ENCODE assay signal across 13 cellular contexts in genomic region chr6:161836643-161837448, GRCh38.
DNase-seq lines count a peak whose midpoint lies in the region; ATAC-seq, FAIRE-seq and TF ChIP-seq lines count a peak whose summit lies in the region.
"Had no signal": no experiment of that assay in that cellular context is flagged by ENCODE, and none has a peak within 500 bp of the region (broad histone marks: within the 10 kb centered on the region; RNA-seq: fewer than 3 reads in every experiment).

No MANE protein-coding gene starts in this region.

- no peak for TF ChIP-seq EP300 in transverse colon (IDR thresholded peaks at IDR 0.05; ENCODE audit: low read depth)

- no peak overlapping the region for H3K9ac ChIP-seq in astrocyte (ENCODE audit: low read length)

- no peak overlapping the region for H3K4me3 Mint-ChIP-seq in astrocyte (ENCODE audit: unreplicated experiment)

- H3K36me3 Mint-ChIP-seq in astrocyte (ENCODE audit: low read depth, unreplicated experiment): peaks cover 3% of the 10 kb centered on the region

- H4K20me1 ChIP-seq in astrocyte (ENCODE audit: insufficient read depth, low read length): no peaks in the 10 kb centered on the region

- ATAC-seq in heart left ventricle: no peak
- ATAC-seq in Right ventricle myocardium inferior: no peak

- FAIRE-seq in astrocyte (lab: Jason Lieb, UNC) (no peak), islet of Langerhans (lab: Jason Lieb, UNC) (peak; percentile 94)

- no peaks in the 10 kb centered on the region for H3K36me3 ChIP-seq in heart left ventricle
- no peaks in the 10 kb centered on the region for H3K36me3 ChIP-seq in astrocyte (ENCODE audit: insufficient read depth, low read length)
- H3K36me3 ChIP-seq in transverse colon: no peaks in the 10 kb centered on the region
- H3K36me3 ChIP-seq: neutrophil had no signal

- H3K27ac ChIP-seq in heart left ventricle (no peak overlapping the region), astrocyte (ENCODE audit: low read depth, low read length) (no peak overlapping the region), transverse colon (no peak overlapping the region)
- H3K27ac ChIP-seq: neutrophil had no signal

- TF ChIP-seq POLR2A in heart left ventricle (IDR thresholded peaks at IDR 0.05) (no peak), transverse colon (IDR thresholded peaks at IDR 0.05) (no peak)

- DNase-seq in heart left ventricle (no peak), Right ventricle myocardium inferior (ENCODE audit: missing footprints) (no peak), astrocyte (ENCODE audit: low read depth) (peak; percentile 20), transverse colon (no peak), NCI-H774 (lab: John Stamatoyannopoulos, UW) (no peak), HT-29 (ENCODE audit: low spot score) (no peak), LoVo (ENCODE audit: low spot score) (no peak)
- DNase-seq: activated CD4-positive, alpha-beta T cell treated with anti-CD3 and anti-CD28 coated beads for 1 hour; activated effector memory CD4-positive, alpha-beta T cell treated with Interleukin-2 at 50 U/mL for 16 hours; NCI-H2029 treated with DMSO at 0.1 percent for 48 hours; SIG-M5 had no signal

- no peaks in the 10 kb centered on the region for H3K4me1 ChIP-seq in heart left ventricle
- peaks cover 6% of the 10 kb centered on the region for H3K4me1 ChIP-seq in astrocyte (ENCODE audit: insufficient read depth, low read length)
- no peaks in the 10 kb centered on the region for H3K4me1 ChIP-seq in transverse colon

- H3K79me2 ChIP-seq in astrocyte (ENCODE audit: insufficient read depth, low read length): no peaks in the 10 kb centered on the region

- H3K27me3 ChIP-seq in heart left ventricle: no peaks in the 10 kb centered on the region
- H3K27me3 ChIP-seq in astrocyte (ENCODE audit: insufficient read depth, low read length): no peaks in the 10 kb centered on the region
- H3K27me3 ChIP-seq in transverse colon: no peaks in the 10 kb centered on the region
- H3K27me3 ChIP-seq: neutrophil had no signal

- peaks cover 10% of the 10 kb centered on the region for H3K27me3 Mint-ChIP-seq in astrocyte (ENCODE audit: low read depth, unreplicated experiment)

- TF ChIP-seq CTCF in heart left ventricle (IDR thresholded peaks at IDR 0.05) (peak in 8 of 12 donors; percentile 17 to 49 (median 33)), astrocyte (IDR thresholded peaks at IDR 0.05; ENCODE audit: insufficient read depth, low read depth, low read length) (peak; percentile 53), transverse colon (IDR thresholded peaks at IDR 0.05) (peak; percentile 9 to 47 (median 33))

- H3K9me3 Mint-ChIP-seq in astrocyte (ENCODE audit: unreplicated experiment): no peaks in the 10 kb centered on the region

- H3K4me3 ChIP-seq in heart left ventricle: no peak overlapping the region
- H3K4me3 ChIP-seq in astrocyte (ENCODE audit: insufficient read depth, low read depth, low read length): no peak overlapping the region
- no peak overlapping the region for H3K4me3 ChIP-seq in transverse colon

- in situ Hi-C loops in transverse colon (cut with MboI; ENCODE audit: low pct_ligation_motif_present in 1 of 4, low pct_unique_long_range_greater_than_20kb in 1 of 4, low sequenced_read_pairs in 3 of 4): no loop called here

- WGBS in heart left ventricle, 4 donors: 87 to 91% (median 90%) methylated on average over 15 of the region's 15 CpGs
- 73 to 80% methylated on average over 13 to 15 of the region's 15 CpGs for WGBS in transverse colon (ENCODE audit: low coverage in 1 of 2), 2 donors

- intact Hi-C loops in heart left ventricle (cut with DNase I) (no loop called here), Right ventricle myocardium inferior (cut with DNase I) (no loop called here), transverse colon (cut with DNase I; ENCODE audit: low total_unique reads) (no loop called here)

- no peak overlapping the region for H2AFZ ChIP-seq in astrocyte (ENCODE audit: low read depth, low read length)

- no peak overlapping the region for H3K27ac Mint-ChIP-seq in astrocyte (ENCODE audit: unreplicated experiment)

- no peak overlapping the region for H3K4me2 ChIP-seq in astrocyte (ENCODE audit: low read length)

- H3K9me3 ChIP-seq in heart left ventricle (no peaks in the 10 kb centered on the region), astrocyte (ENCODE audit: insufficient read depth, low read depth, low read length) (no peaks in the 10 kb centered on the region), transverse colon (no peaks in the 10 kb centered on the region)
- H3K9me3 ChIP-seq: neutrophil had no signal

- peaks cover 11% of the 10 kb centered on the region for H3K4me1 Mint-ChIP-seq in astrocyte (ENCODE audit: low read depth, unreplicated experiment)
